ENCODE assay signal across 1 cellular context in genomic region chr22:29266564-29267461, GRCh38.
TF ChIP-seq lines count a peak whose summit lies in the region.

No MANE protein-coding gene starts in this region.

TF ChIP-seq in GM12878, 131 proteins besides CTCF, POLR2A, EP300 and RAD21:
- TF ChIP-seq HSF1 (IDR thresholded peaks at IDR 0.05; ENCODE audit: low read depth, low read length) (no peak), TBL1XR1 (IDR thresholded peaks at IDR 0.05; ENCODE audit: low read depth, low read length) (no peak), PML (IDR thresholded peaks at IDR 0.05; ENCODE audit: low read length) (no peak), NRF1 (conservative IDR thresholded peaks at IDR 0.05; ENCODE audit: low read depth, low read length) (no peak), RELB (IDR thresholded peaks at IDR 0.05; ENCODE audit: low read depth) (no peak), MEF2B (IDR thresholded peaks at IDR 0.05; ENCODE audit: partially characterized antibody, poor library complexity, severe bottlenecking) (peak; percentile 37), CREB1 (IDR thresholded peaks at IDR 0.05; ENCODE audit: low read depth) (no peak)
